In the genomic region with DNA sequence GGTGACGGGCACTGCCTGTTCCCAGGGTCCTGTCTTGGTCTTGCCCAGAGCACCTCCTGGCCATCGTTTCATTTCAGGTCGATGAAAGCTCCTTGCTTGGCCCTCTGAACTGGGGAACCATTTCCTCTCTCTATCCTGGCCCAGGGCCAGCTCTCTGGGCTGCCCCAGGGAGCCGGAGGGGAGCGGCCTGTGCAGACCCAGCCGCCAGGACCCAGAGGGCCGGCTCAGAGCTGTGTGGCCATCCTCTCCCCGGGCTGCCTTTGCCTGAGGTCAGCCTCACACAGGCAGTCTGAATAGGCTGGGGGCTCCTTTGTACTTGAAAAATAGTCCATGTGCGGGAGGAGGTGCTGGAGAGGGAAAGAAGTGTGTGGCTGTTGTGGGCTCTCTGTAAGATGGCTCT, we compare ENCODE assay signal across 22 cellular contexts.
"Had no signal": no experiment of that assay in that cellular context is flagged by ENCODE, and none has a peak within 500 bp of the region (broad histone marks: within the 10 kb centered on the region; RNA-seq: fewer than 3 reads in every experiment).

No MANE protein-coding gene starts in this region.

- H3K4me3 ChIP-seq: hepatocyte, lower lobe of right lung, mucosa of descending colon, sigmoid colon, smooth muscle cell, uterus had no signal

- DNase-seq: activated CD4-positive, alpha-beta memory T cell treated with anti-CD3 and anti-CD28 coated beads for 36 hours; activated CD4-positive, alpha-beta T cell treated with anti-CD3 and anti-CD28 coated beads for 48 hours; activated naive CD4-positive, alpha-beta T cell treated with Interleukin-2 at 50 U/mL for 16 hours; activated naive CD8-positive, alpha-beta T cell treated with anti-CD3 and anti-CD28 coated beads for 36 hours; activated T-cell treated with anti-CD3 and anti-CD28 coated beads, Interleukin-2, amount 50 U/mL, for 48 hours; central memory CD4-positive, alpha-beta T cell; dermis blood vessel endothelial cell; effector CD8-positive, alpha-beta T cell; foreskin keratinocyte; immature natural killer cell; lower lobe of right lung; mesendoderm; sigmoid colon; stimulated activated CD4-positive, alpha-beta T cell treated with anti-CD3 and anti-CD28 coated beads, Interleukin-15, amount 100 ng/mL, for 24 hours; stimulated activated CD8-positive, alpha-beta memory T cell treated with anti-CD3 and anti-CD28 coated beads, Interleukin-4, amount 100 ng/mL, for 48 hours; stimulated activated naive B cell treated with anti-CD40 and anti-IgM and Interleukin-4, amounts not matched to agents 10 μg/mL and 1 μg/mL and 100 μg/mL, for 72 hours; trophoblast cell; uterus had no signal

- H3K9me3 ChIP-seq: lower lobe of right lung, mucosa of descending colon, sigmoid colon, uterus had no signal

- H3K36me3 ChIP-seq: lower lobe of right lung, sigmoid colon, uterus had no signal

- H3K27me3 ChIP-seq: hepatocyte, sigmoid colon, uterus had no signal

- H3K9ac ChIP-seq: parathyroid adenoma had no signal

- H3K27me3 Mint-ChIP-seq: activated CD4-positive, alpha-beta memory T cell treated with anti-CD3 and anti-CD28 coated beads for 36 hours; activated naive CD8-positive, alpha-beta T cell treated with anti-CD3 and anti-CD28 coated beads for 36 hours had no signal

- H3K4me1 Mint-ChIP-seq: activated naive CD8-positive, alpha-beta T cell treated with anti-CD3 and anti-CD28 coated beads for 36 hours; immature natural killer cell; stimulated activated naive B cell treated with anti-CD40 and anti-IgM and Interleukin-4, amounts not matched to agents 10 μg/mL and 1 μg/mL and 100 μg/mL, for 72 hours had no signal

- H3K27ac ChIP-seq: foreskin keratinocyte, hepatocyte, lower lobe of right lung, parathyroid adenoma, sigmoid colon, uterus had no signal

- H3K36me3 Mint-ChIP-seq: activated CD4-positive, alpha-beta memory T cell treated with anti-CD3 and anti-CD28 coated beads for 36 hours; activated naive CD8-positive, alpha-beta T cell treated with anti-CD3 and anti-CD28 coated beads for 36 hours; immature natural killer cell; stimulated activated naive B cell treated with anti-CD40 and anti-IgM and Interleukin-4, amounts not matched to agents 10 μg/mL and 1 μg/mL and 100 μg/mL, for 72 hours had no signal

- H3K9me3 Mint-ChIP-seq: activated CD4-positive, alpha-beta memory T cell treated with anti-CD3 and anti-CD28 coated beads for 36 hours; immature natural killer cell had no signal

- H3K27ac Mint-ChIP-seq: activated CD4-positive, alpha-beta memory T cell treated with anti-CD3 and anti-CD28 coated beads for 36 hours; activated naive CD8-positive, alpha-beta T cell treated with anti-CD3 and anti-CD28 coated beads for 36 hours; immature natural killer cell; stimulated activated naive B cell treated with anti-CD40 and anti-IgM and Interleukin-4, amounts not matched to agents 10 μg/mL and 1 μg/mL and 100 μg/mL, for 72 hours had no signal

- H3K4me3 Mint-ChIP-seq: activated CD4-positive, alpha-beta memory T cell treated with anti-CD3 and anti-CD28 coated beads for 36 hours; activated naive CD8-positive, alpha-beta T cell treated with anti-CD3 and anti-CD28 coated beads for 36 hours; immature natural killer cell; stimulated activated naive B cell treated with anti-CD40 and anti-IgM and Interleukin-4, amounts not matched to agents 10 μg/mL and 1 μg/mL and 100 μg/mL, for 72 hours had no signal

- H3K4me1 ChIP-seq: parathyroid adenoma, uterus had no signal
